12 cellular contexts compared by ENCODE assay signal in the genomic region with DNA sequence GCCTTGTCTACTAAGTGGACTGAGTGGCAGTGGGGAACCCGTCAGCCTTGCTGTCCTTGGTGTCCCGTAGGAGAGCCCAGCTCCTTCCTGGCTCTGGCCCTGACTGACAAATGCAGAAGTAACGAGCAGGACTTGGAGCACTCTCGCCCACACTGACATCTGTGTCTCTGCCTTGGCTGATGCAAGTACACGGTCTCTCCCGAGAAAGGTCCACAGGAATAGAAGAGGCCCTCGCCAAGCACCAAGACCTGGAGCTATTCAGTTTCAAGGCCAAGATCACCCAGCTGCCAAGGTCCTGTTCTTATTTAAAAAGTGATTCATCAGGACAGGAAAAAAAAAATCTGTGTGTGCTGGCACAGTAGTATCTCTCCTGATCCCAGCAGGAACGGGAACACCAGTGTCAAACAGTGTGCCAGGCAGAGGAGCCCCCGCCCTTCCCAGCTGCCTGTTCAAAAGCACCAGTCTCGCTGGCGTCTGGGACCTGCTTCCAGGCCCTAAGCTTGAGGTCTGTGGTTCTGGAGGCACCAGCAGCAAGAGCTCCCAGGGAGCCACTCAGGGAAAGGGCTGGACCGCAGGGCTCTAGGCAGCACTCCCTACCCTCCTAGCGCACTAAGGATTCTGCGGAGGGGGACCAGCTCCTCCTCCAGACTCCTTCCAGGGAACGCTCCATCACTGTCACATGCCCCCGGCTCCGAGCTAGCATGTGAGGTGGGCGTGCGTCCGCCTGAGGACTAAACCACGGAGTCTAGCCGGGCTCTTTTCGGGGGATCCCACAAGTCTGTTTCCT.
A peak's percentile ranks its signal among the peaks of the same experiment; 100 is the strongest.
DNase-seq lines count a peak whose midpoint lies in the region; ATAC-seq and TF ChIP-seq lines count a peak whose summit lies in the region.
"Had no signal": no experiment of that assay in that cellular context is flagged by ENCODE, and none has a peak within 500 bp of the region (broad histone marks: within the 10 kb centered on the region; RNA-seq: fewer than 3 reads in every experiment).

No MANE protein-coding gene starts in this region.

- intact Hi-C loops in heart left ventricle (cut with DNase I) (no loop called here), left ventricle myocardium inferior (cut with micrococcal nuclease) (no loop called here), ascending aorta (cut with DNase I) (loop anchor here (2.0 to 5.0 kb wide), 3 partner anchors 30 to 644 kb away; no protein-coding TSS in a partner anchor), tibial artery (cut with DNase I; ENCODE audit: low total_unique reads) (no loop called here)

- H3K36me3 ChIP-seq in heart left ventricle (no peaks in the 10 kb centered on the region), left ventricle myocardium inferior (no peaks in the 10 kb centered on the region), ascending aorta (no peaks in the 10 kb centered on the region), tibial artery (no peaks in the 10 kb centered on the region)
- H3K36me3 ChIP-seq: transverse colon had no signal

- no peak overlapping the region for H3K27ac ChIP-seq in heart left ventricle
- no peak overlapping the region for H3K27ac ChIP-seq in left ventricle myocardium inferior (replicated peaks)
- H3K27ac ChIP-seq in ascending aorta: peak overlapping the region; percentile 64 to 76
- H3K27ac ChIP-seq in tibial artery: peak overlapping the region; percentile 71 to 77
- H3K27ac ChIP-seq: transverse colon had no signal

- WGBS in heart left ventricle, 4 donors: 67 to 74% (median 68%) methylated on average over 23 of the region's 23 CpGs

- H3K4me1 ChIP-seq in heart left ventricle (no peaks in the 10 kb centered on the region), left ventricle myocardium inferior (no peaks in the 10 kb centered on the region), ascending aorta (peaks cover 8 to 10% of the 10 kb centered on the region in 2 donors), tibial artery (peaks cover 0 to 34% (median 23%) of the 10 kb centered on the region in 4 donors)
- H3K4me1 ChIP-seq: transverse colon had no signal

- peaks cover 0 to 14% (median 0%) of the 10 kb centered on the region in 9 donors for H3K27me3 ChIP-seq in heart left ventricle
- peaks cover 46% of the 10 kb centered on the region for H3K27me3 ChIP-seq in left ventricle myocardium inferior (ENCODE audit: low read depth)
- no peaks in the 10 kb centered on the region for H3K27me3 ChIP-seq in ascending aorta
- no peaks in the 10 kb centered on the region for H3K27me3 ChIP-seq in tibial artery
- H3K27me3 ChIP-seq: transverse colon had no signal

- H3K4me3 ChIP-seq in heart left ventricle: no peak overlapping the region
- H3K4me3 ChIP-seq in left ventricle myocardium inferior: no peak overlapping the region
- H3K4me3 ChIP-seq in ascending aorta: peak overlapping the region in 1 of 2 donors; percentile 50
- H3K4me3 ChIP-seq in tibial artery: peak overlapping the region in 1 of 2 donors; percentile 24
- H3K4me3 ChIP-seq: transverse colon had no signal

- TF ChIP-seq CTCF in heart left ventricle (IDR thresholded peaks at IDR 0.05): no peak
- no peak for TF ChIP-seq CTCF in left ventricle myocardium inferior (IDR thresholded peaks at IDR 0.05; ENCODE audit: borderline replicate concordance)
- no peak for TF ChIP-seq CTCF in ascending aorta (IDR thresholded peaks at IDR 0.05)
- TF ChIP-seq CTCF in tibial artery (IDR thresholded peaks at IDR 0.05): no peak

- peaks cover 0 to 16% (median 1%) of the 10 kb centered on the region in 12 donors for H3K9me3 ChIP-seq in heart left ventricle
- H3K9me3 ChIP-seq in left ventricle myocardium inferior (replicated peaks): peaks cover 21% of the 10 kb centered on the region
- peaks cover 0 to 19% of the 10 kb centered on the region in 2 donors for H3K9me3 ChIP-seq in ascending aorta
- peaks cover 0 to 6% (median 4%) of the 10 kb centered on the region in 3 donors for H3K9me3 ChIP-seq in tibial artery
- H3K9me3 ChIP-seq: transverse colon had no signal

- no peak for TF ChIP-seq POLR2A in heart left ventricle (IDR thresholded peaks at IDR 0.05)

- DNase-seq in heart left ventricle (no peak), left ventricle myocardium inferior (no peak), ascending aorta (ENCODE audit: low spot score in 2 of 2) (peak; percentile 29 to 88), midbrain (lab: John Stamatoyannopoulos, UW) (peak; percentile 42), tibial artery (peak; percentile 75 to 89), cerebellar nuclear complex (lab: John Stamatoyannopoulos, UW) (no peak)
- no peak for DNase-seq in effector CD8-positive, alpha-beta T cell (lab: John Stamatoyannopoulos, UW)
- DNase-seq: activated CD4-positive, alpha-beta memory T cell treated with anti-CD3 and anti-CD28 coated beads, Interleukin-2, amount 10 ng/mL, durations not matched to agents 7 days and 5 days; NCI-H526 treated with DMSO at 0.1 percent for 48 hours; T1000; transverse colon had no signal

- peak in 3 of 4 donors; percentile 13 to 26 (median 24) for ATAC-seq in heart left ventricle
- no peak for ATAC-seq in HG02852 (IDR thresholded peaks at IDR 0.05; ENCODE audit: unreplicated experiment)

Comparison
In these comparisons a context has a peak if more than half of its experiments do, and no peak if none do; other contexts are left out.
1. DNase-seq: peak in ascending aorta (2 of 2), midbrain (single experiment) and tibial artery (2 of 2); none in heart left ventricle (0 of 5), left ventricle myocardium inferior (single experiment), effector CD8-positive, alpha-beta T cell (single experiment) and cerebellar nuclear complex (0 of 2).
2. H3K27ac ChIP-seq: peak in ascending aorta (2 of 2) and tibial artery (2 of 2); none in heart left ventricle (0 of 12) and left ventricle myocardium inferior (single experiment).